ENCODE assay signal across 9 cellular contexts in genomic region chr6:17714879-17715860, GRCh38. TPM values are rescaled to one million over a fixed set of nuclear protein-coding genes. Genes with fewer than 3 reads are reported as not detected.
DNase-seq lines count a peak whose midpoint lies in the region; ATAC-seq and TF ChIP-seq lines count a peak whose summit lies in the region.
"Had no signal": no experiment of that assay in that cellular context is flagged by ENCODE, and none has a peak within 500 bp of the region (broad histone marks: within the 10 kb centered on the region; RNA-seq: fewer than 3 reads in every experiment).

No MANE protein-coding gene starts in this region.

- H3K27me3 Mint-ChIP-seq in MCF 10A (ENCODE audit: insufficient read depth, unreplicated experiment) = no peaks in the 10 kb centered on the region

- H3K36me3 Mint-ChIP-seq in MCF 10A (ENCODE audit: insufficient read depth, unreplicated experiment) = no peaks in the 10 kb centered on the region

- POLR2A ChIA-PET in MCF 10A (lab: Yijun Ruan, JAX) = interaction anchor here (0.7 to 1.5 kb wide), 5 partner anchors 8 to 35 kb away, joined by 3 to 8 read pairs (median 5); partner anchors contain the start of gene NUP153

- intact Hi-C loops in MCF 10A (cut with micrococcal nuclease) (no loop called here), breast epithelium (cut with DNase I; ENCODE audit: low total_unique reads) (loop anchor here (10.0 kb wide), 1 partner anchor 1810 kb away; no protein-coding TSS in a partner anchor)

- H3K4me3 ChIP-seq in breast epithelium = no peak overlapping the region
- H3K4me3 ChIP-seq: cardiac muscle cell had no signal

- no peak overlapping the region for H3K27ac ChIP-seq in breast epithelium
- H3K27ac ChIP-seq: cardiac muscle cell had no signal

- H3K27me3 ChIP-seq in breast epithelium = no peaks in the 10 kb centered on the region
- H3K27me3 ChIP-seq: cardiac muscle cell had no signal

- peaks cover 17% of the 10 kb centered on the region for H3K4me1 Mint-ChIP-seq in MCF 10A (ENCODE audit: insufficient read depth, unreplicated experiment)

- H3K36me3 ChIP-seq in breast epithelium = no peaks in the 10 kb centered on the region
- H3K36me3 ChIP-seq: cardiac muscle cell had no signal

- H3K27ac Mint-ChIP-seq in MCF 10A (ENCODE audit: low read depth, unreplicated experiment) = peak overlapping the region; percentile 82

- no peaks in the 10 kb centered on the region for H3K9me3 Mint-ChIP-seq in MCF 10A (ENCODE audit: unreplicated experiment)

- no TSS peak for BruUV-seq in MCF 10A (replicated peaks; lab: Mats Ljungman, UMichigan)

- peak overlapping the region; percentile 1 for H3K4me3 Mint-ChIP-seq in MCF 10A (ENCODE audit: unreplicated experiment)

- H3K9me3 ChIP-seq in breast epithelium = no peaks in the 10 kb centered on the region

- TF ChIP-seq POLR2A in breast epithelium (IDR thresholded peaks at IDR 0.05) = no peak

- DNase-seq in MCF 10A (ENCODE audit: unreplicated experiment) = peak; percentile 86
- DNase-seq in breast epithelium (ENCODE audit: low spot score in 2 of 2) = no peak
- DNase-seq in RPMI7951 (ENCODE audit: low read depth) = peak; percentile 95
- DNase-seq in dedifferentiated amniotic fluid mesenchymal stem cell (ENCODE audit: extremely low spot score) = peak; percentile 81
- peak; percentile 55 for DNase-seq in stimulated activated CD4-positive, alpha-beta T cell treated with anti-CD3 and anti-CD28 coated beads, Interleukin-15, amount 100 ng/mL, for 24 hours
- DNase-seq in NCI-H748 (lab: John Stamatoyannopoulos, UW; ENCODE audit: unreplicated experiment) = no peak
- DNase-seq in 8988T = no peak

- ATAC-seq in HG03039 (IDR thresholded peaks at IDR 0.05; ENCODE audit: unreplicated experiment) = peak; percentile 73

- CTCF ChIA-PET in MCF 10A (lab: Yijun Ruan, JAX) = interaction anchor here (0.6 to 1.8 kb wide), 3 partner anchors 20 to 89 kb away, joined by 3 to 8 read pairs (median 3); no protein-coding TSS in a partner anchor

- no peaks in the 10 kb centered on the region for H3K4me1 ChIP-seq in breast epithelium

- TF ChIP-seq CTCF in MCF 10A (IDR thresholded peaks at IDR 0.05; ENCODE audit: unreplicated experiment) = no peak
- TF ChIP-seq CTCF in breast epithelium (IDR thresholded peaks at IDR 0.05) = no peak

RNA-seq across cellular contexts. Expression of gene NUP153, which starts 8.4 kb away (rescaled TPM):
- total RNA-seq in MCF 10A (2022) (33.3 and 36.5 TPM in 2 replicates), breast epithelium (10 to 100 TPM; 34.1 to 61.2 (median 38.3) TPM)
- 31.7 and 42.7 TPM in 2 replicates for total RNA-seq in RPMI7951 (2014; rRNA removed; shearing (Covaris generic))

Comparison
In these comparisons a context has a peak if more than half of its experiments do, and no peak if none do; other contexts are left out.
1. DNase-seq: peak in MCF 10A (single experiment), RPMI7951 (single experiment), dedifferentiated amniotic fluid mesenchymal stem cell (single experiment) and stimulated activated CD4-positive, alpha-beta T cell treated with anti-CD3 and anti-CD28 coated beads, Interleukin-15, amount 100 ng/mL, for 24 hours (single experiment); none in breast epithelium (0 of 2), NCI-H748 (single experiment) and 8988T (single experiment).